Comparison of ENCODE assay signal across 1 cellular context in the genomic region with DNA sequence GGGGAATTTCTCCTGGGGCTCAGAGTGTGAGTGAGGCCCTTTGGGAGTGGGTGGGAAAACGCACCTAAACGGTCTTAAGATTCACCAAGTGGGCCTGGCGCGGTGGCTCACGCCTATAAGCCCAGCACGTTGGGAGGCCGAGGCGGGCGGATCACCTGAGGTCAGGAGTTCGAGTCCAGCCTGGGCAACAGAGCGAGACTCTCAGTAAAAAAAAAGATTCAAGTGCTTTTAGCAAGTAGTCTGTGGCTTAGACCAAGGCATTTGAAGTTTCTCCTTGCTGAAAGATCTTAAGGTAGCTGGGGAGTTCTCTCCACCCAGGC.
TF ChIP-seq lines count a peak whose summit lies in the region.

No MANE protein-coding gene starts in this region.

TF ChIP-seq in GM23338, 12 proteins besides CTCF, POLR2A, EP300 and RAD21 (continued from another document):
- TF ChIP-seq, protein P1, sequence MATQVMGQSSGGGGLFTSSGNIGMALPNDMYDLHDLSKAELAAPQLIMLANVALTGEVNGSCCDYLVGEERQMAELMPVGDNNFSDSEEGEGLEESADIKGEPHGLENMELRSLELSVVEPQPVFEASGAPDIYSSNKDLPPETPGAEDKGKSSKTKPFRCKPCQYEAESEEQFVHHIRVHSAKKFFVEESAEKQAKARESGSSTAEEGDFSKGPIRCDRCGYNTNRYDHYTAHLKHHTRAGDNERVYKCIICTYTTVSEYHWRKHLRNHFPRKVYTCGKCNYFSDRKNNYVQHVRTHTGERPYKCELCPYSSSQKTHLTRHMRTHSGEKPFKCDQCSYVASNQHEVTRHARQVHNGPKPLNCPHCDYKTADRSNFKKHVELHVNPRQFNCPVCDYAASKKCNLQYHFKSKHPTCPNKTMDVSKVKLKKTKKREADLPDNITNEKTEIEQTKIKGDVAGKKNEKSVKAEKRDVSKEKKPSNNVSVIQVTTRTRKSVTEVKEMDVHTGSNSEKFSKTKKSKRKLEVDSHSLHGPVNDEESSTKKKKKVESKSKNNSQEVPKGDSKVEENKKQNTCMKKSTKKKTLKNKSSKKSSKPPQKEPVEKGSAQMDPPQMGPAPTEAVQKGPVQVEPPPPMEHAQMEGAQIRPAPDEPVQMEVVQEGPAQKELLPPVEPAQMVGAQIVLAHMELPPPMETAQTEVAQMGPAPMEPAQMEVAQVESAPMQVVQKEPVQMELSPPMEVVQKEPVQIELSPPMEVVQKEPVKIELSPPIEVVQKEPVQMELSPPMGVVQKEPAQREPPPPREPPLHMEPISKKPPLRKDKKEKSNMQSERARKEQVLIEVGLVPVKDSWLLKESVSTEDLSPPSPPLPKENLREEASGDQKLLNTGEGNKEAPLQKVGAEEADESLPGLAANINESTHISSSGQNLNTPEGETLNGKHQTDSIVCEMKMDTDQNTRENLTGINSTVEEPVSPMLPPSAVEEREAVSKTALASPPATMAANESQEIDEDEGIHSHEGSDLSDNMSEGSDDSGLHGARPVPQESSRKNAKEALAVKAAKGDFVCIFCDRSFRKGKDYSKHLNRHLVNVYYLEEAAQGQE (IDR thresholded peaks at IDR 0.05; ENCODE audit: unreplicated experiment): no peak
- TF ChIP-seq EZH2phosphoT487 (IDR thresholded peaks at IDR 0.05; ENCODE audit: unreplicated experiment) (no peak), EZH2 (IDR thresholded peaks at IDR 0.05; ENCODE audit: low read depth, unreplicated experiment) (no peak), ZNF114 (CRISPR knock-in tag; IDR thresholded peaks at IDR 0.05) (no peak), STAT1 (IDR thresholded peaks at IDR 0.05; ENCODE audit: unreplicated experiment) (no peak), NANOG (IDR thresholded peaks at IDR 0.05; ENCODE audit: borderline replicate concordance) (no peak), POLR2AphosphoS5 (IDR thresholded peaks at IDR 0.05; ENCODE audit: low read depth) (no peak), ZNF331 (CRISPR knock-in tag; IDR thresholded peaks at IDR 0.05; ENCODE audit: low read depth) (no peak)
- TF ChIP-seq, protein P2, sequence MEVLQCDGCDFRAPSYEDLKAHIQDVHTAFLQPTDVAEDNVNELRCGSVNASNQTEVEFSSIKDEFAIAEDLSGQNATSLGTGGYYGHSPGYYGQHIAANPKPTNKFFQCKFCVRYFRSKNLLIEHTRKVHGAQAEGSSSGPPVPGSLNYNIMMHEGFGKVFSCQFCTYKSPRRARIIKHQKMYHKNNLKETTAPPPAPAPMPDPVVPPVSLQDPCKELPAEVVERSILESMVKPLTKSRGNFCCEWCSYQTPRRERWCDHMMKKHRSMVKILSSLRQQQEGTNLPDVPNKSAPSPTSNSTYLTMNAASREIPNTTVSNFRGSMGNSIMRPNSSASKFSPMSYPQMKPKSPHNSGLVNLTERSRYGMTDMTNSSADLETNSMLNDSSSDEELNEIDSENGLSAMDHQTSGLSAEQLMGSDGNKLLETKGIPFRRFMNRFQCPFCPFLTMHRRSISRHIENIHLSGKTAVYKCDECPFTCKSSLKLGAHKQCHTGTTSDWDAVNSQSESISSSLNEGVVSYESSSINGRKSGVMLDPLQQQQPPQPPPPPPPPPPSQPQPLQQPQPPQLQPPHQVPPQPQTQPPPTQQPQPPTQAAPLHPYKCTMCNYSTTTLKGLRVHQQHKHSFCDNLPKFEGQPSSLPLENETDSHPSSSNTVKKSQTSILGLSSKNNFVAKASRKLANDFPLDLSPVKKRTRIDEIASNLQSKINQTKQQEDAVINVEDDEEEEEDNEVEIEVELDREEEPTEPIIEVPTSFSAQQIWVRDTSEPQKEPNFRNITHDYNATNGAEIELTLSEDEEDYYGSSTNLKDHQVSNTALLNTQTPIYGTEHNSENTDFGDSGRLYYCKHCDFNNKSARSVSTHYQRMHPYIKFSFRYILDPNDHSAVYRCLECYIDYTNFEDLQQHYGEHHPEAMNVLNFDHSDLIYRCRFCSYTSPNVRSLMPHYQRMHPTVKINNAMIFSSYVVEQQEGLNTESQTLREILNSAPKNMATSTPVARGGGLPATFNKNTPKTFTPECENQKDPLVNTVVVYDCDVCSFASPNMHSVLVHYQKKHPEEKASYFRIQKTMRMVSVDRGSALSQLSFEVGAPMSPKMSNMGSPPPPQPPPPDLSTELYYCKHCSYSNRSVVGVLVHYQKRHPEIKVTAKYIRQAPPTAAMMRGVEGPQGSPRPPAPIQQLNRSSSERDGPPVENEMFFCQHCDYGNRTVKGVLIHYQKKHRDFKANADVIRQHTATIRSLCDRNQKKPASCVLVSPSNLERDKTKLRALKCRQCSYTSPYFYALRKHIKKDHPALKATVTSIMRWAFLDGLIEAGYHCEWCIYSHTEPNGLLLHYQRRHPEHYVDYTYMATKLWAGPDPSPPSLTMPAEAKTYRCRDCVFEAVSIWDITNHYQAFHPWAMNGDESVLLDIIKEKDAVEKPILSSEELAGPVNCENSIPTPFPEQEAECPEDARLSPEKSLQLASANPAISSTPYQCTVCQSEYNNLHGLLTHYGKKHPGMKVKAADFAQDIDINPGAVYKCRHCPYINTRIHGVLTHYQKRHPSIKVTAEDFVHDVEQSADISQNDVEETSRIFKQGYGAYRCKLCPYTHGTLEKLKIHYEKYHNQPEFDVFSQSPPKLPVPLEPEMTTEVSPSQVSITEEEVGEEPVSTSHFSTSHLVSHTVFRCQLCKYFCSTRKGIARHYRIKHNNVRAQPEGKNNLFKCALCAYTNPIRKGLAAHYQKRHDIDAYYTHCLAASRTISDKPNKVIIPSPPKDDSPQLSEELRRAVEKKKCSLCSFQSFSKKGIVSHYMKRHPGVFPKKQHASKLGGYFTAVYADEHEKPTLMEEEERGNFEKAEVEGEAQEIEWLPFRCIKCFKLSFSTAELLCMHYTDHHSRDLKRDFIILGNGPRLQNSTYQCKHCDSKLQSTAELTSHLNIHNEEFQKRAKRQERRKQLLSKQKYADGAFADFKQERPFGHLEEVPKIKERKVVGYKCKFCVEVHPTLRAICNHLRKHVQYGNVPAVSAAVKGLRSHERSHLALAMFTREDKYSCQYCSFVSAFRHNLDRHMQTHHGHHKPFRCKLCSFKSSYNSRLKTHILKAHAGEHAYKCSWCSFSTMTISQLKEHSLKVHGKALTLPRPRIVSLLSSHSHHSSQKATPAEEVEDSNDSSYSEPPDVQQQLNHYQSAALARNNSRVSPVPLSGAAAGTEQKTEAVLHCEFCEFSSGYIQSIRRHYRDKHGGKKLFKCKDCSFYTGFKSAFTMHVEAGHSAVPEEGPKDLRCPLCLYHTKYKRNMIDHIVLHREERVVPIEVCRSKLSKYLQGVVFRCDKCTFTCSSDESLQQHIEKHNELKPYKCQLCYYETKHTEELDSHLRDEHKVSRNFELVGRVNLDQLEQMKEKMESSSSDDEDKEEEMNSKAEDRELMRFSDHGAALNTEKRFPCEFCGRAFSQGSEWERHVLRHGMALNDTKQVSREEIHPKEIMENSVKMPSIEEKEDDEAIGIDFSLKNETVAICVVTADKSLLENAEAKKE (CRISPR knock-in tag; IDR thresholded peaks at IDR 0.05): no peak
TF ChIP-seq in GM23338: peak in this region for 0.
